In genomic region chr14:51092965-51093364, GRCh38 we compare ENCODE assay signal across 9 cellular contexts. TPM values are rescaled to one million over a fixed set of nuclear protein-coding genes. Genes with fewer than 3 reads are reported as not detected.
DNase-seq lines count a peak whose midpoint lies in the region; ATAC-seq and TF ChIP-seq lines count a peak whose summit lies in the region.
"Had no signal": no experiment of that assay in that cellular context is flagged by ENCODE, and none has a peak within 500 bp of the region (broad histone marks: within the 10 kb centered on the region; RNA-seq: fewer than 3 reads in every experiment).

No MANE protein-coding gene starts in this region.

- no peaks in the 10 kb centered on the region for H3K27me3 ChIP-seq in WERI-Rb-1 (ENCODE audit: insufficient read depth, low read depth, severe bottlenecking)
- H3K27me3 ChIP-seq in layer of hippocampus (ENCODE audit: control insufficient read depth, insufficient read depth, low read length), result peaks cover 6% of the 10 kb centered on the region

- in situ Hi-C loops in KBM-7 (cut with MboI; ENCODE audit: low pct_unique_long_range_greater_than_20kb, low sequenced_read_pairs), result no loop called here

- peaks cover 10% of the 10 kb centered on the region for H3K4me1 Mint-ChIP-seq in activated naive CD4-positive, alpha-beta T cell treated with anti-CD3 and anti-CD28 coated beads, Interleukin-2, amount 50 U/mL, for 24 hours

- H3K4me3 Mint-ChIP-seq in activated naive CD4-positive, alpha-beta T cell treated with anti-CD3 and anti-CD28 coated beads, Interleukin-2, amount 50 U/mL, for 24 hours, result peak overlapping the region; percentile 40

- TF ChIP-seq CTCF in WERI-Rb-1 (IDR thresholded peaks at IDR 0.05; ENCODE audit: low read depth, low read length), result no peak

- no peaks in the 10 kb centered on the region for H3K36me3 Mint-ChIP-seq in activated naive CD4-positive, alpha-beta T cell treated with anti-CD3 and anti-CD28 coated beads, Interleukin-2, amount 50 U/mL, for 24 hours

- no peak for ATAC-seq in GM19397 (IDR thresholded peaks at IDR 0.05; ENCODE audit: unreplicated experiment)

- no peaks in the 10 kb centered on the region for H3K9me3 Mint-ChIP-seq in activated naive CD4-positive, alpha-beta T cell treated with anti-CD3 and anti-CD28 coated beads, Interleukin-2, amount 50 U/mL, for 24 hours

- H3K27ac ChIP-seq in WERI-Rb-1 (no peak overlapping the region), layer of hippocampus (ENCODE audit: low read depth, low read length) (peak overlapping the region; percentile 82), temporal lobe (ENCODE audit: low read depth, low read length) (peak overlapping the region; percentile 92)

- peak overlapping the region; percentile 69 for H3K4me3 ChIP-seq in WERI-Rb-1 (ENCODE audit: low read depth, low read length)

- no peak for DNase-seq in activated naive CD4-positive, alpha-beta T cell treated with anti-CD3 and anti-CD28 coated beads, Interleukin-2, amount 50 U/mL, for 16 hours
- DNase-seq in WERI-Rb-1 (no peak), hepatic stellate cell (ENCODE audit: low spot score) (no peak), KBM-7 (no peak)
- DNase-seq: activated gamma-delta T cell treated with Interleukin-2 at 50 U/mL for 16 hours had no signal

- peaks cover 7% of the 10 kb centered on the region for H3K27me3 Mint-ChIP-seq in activated naive CD4-positive, alpha-beta T cell treated with anti-CD3 and anti-CD28 coated beads, Interleukin-2, amount 50 U/mL, for 24 hours

- H3K27ac Mint-ChIP-seq in activated naive CD4-positive, alpha-beta T cell treated with anti-CD3 and anti-CD28 coated beads, Interleukin-2, amount 50 U/mL, for 24 hours, result no peak overlapping the region

- no peaks in the 10 kb centered on the region for H3K9me3 ChIP-seq in WERI-Rb-1 (ENCODE audit: severe bottlenecking)

- 0 out of 2 replicates have a peak, but pooled peaks cover 4% of the 10 kb centered on the region for H3K36me3 ChIP-seq in WERI-Rb-1

RNA-seq across cellular contexts. Expression of gene TRIM9, which starts 1.9 kb away (rescaled TPM):
- 44.5 TPM for total RNA-seq in temporal lobe
